21 cellular contexts compared by ENCODE assay signal in genomic region chrX:45233541-45233940, GRCh38. TPM values are rescaled to one million over a fixed set of nuclear protein-coding genes. Genes with fewer than 3 reads are reported as not detected.
"Had no signal": no experiment of that assay in that cellular context is flagged by ENCODE, and none has a peak within 500 bp of the region (broad histone marks: within the 10 kb centered on the region; RNA-seq: fewer than 3 reads in every experiment).

No MANE protein-coding gene starts in this region.

- H3K9me3 ChIP-seq: left ventricle myocardium inferior, mucosa of descending colon, neutrophil, tibial nerve, uterus had no signal

- H3K27ac Mint-ChIP-seq: activated CD8-positive, alpha-beta T cell treated with anti-CD3 and anti-CD28 coated beads for 36 hours; dendritic cell treated with granulocyte-macrophage colony-stimulating factor and Interleukin-4, amounts not matched to agents 40 ng/mL and 50 ng/mL, for 4 days; stimulated activated naive B cell treated with anti-CD40 and anti-IgM and Interleukin-4, amounts not matched to agents 10 μg/mL and 1 μg/mL and 100 μg/mL, for 72 hours; T-cell had no signal

- H3K4me3 Mint-ChIP-seq: activated CD8-positive, alpha-beta T cell treated with anti-CD3 and anti-CD28 coated beads for 36 hours; activated naive CD4-positive, alpha-beta T cell treated with anti-CD3 and anti-CD28 coated beads, Interleukin-2, amount 50 U/mL, for 24 hours; activated T-cell treated with anti-CD3 and anti-CD28 coated beads, Interleukin-2, amount 50 U/mL, for 4 hours; dendritic cell treated with granulocyte-macrophage colony-stimulating factor and Interleukin-4, amounts not matched to agents 40 ng/mL and 50 ng/mL, for 4 days; stimulated activated naive B cell treated with anti-CD40 and anti-IgM and Interleukin-4, amounts not matched to agents 10 μg/mL and 1 μg/mL and 100 μg/mL, for 72 hours; T-cell had no signal

- FAIRE-seq: kidney had no signal

- H3K36me3 Mint-ChIP-seq: T-cell had no signal

- H3K36me3 ChIP-seq: brain microvascular endothelial cell, left ventricle myocardium inferior, neutrophil, tibial nerve, uterus, WERI-Rb-1 had no signal

- H3K4me3 ChIP-seq: left ventricle myocardium inferior, mucosa of descending colon, tibial nerve, uterus had no signal

- H3K27me3 Mint-ChIP-seq: activated CD8-positive, alpha-beta T cell treated with anti-CD3 and anti-CD28 coated beads for 36 hours; activated naive CD4-positive, alpha-beta T cell treated with anti-CD3 and anti-CD28 coated beads, Interleukin-2, amount 50 U/mL, for 24 hours; dendritic cell treated with granulocyte-macrophage colony-stimulating factor and Interleukin-4, amounts not matched to agents 40 ng/mL and 50 ng/mL, for 4 days; naive thymus-derived CD4-positive, alpha-beta T cell had no signal

- H3K27me3 ChIP-seq: brain microvascular endothelial cell, neutrophil, tibial nerve, uterus had no signal

- H3K9me3 Mint-ChIP-seq: activated CD8-positive, alpha-beta T cell treated with anti-CD3 and anti-CD28 coated beads for 36 hours; activated naive CD4-positive, alpha-beta T cell treated with anti-CD3 and anti-CD28 coated beads, Interleukin-2, amount 50 U/mL, for 24 hours; activated T-cell treated with anti-CD3 and anti-CD28 coated beads, Interleukin-2, amount 50 U/mL, for 4 hours; dendritic cell treated with granulocyte-macrophage colony-stimulating factor and Interleukin-4, amounts not matched to agents 40 ng/mL and 50 ng/mL, for 4 days; T-cell had no signal

- H3K4me1 ChIP-seq: left ventricle myocardium inferior, tibial nerve, uterus had no signal

- H3K27ac ChIP-seq: brain microvascular endothelial cell, left ventricle myocardium inferior, neutrophil, tibial nerve, uterus, WERI-Rb-1 had no signal

- ATAC-seq: activated CD8-positive, alpha-beta T cell treated with anti-CD3 and anti-CD28 coated beads for 36 hours; activated T-cell treated with anti-CD3 and anti-CD28 coated beads, Interleukin-2, amount 50 U/mL, for 4 hours; mucosa of descending colon; naive thymus-derived CD4-positive, alpha-beta T cell; stimulated activated naive B cell treated with anti-CD40 and anti-IgM and Interleukin-4, amounts not matched to agents 10 μg/mL and 1 μg/mL and 100 μg/mL, for 72 hours; T-cell had no signal

- DNase-seq: activated CD8-positive, alpha-beta T cell treated with anti-CD3 and anti-CD28 coated beads for 36 hours; activated effector memory CD4-positive, alpha-beta T cell treated with anti-CD3 and anti-CD28 coated beads, Interleukin-2, amount 50 U/mL, for 16 hours; activated T-cell treated with anti-CD3 and anti-CD28 coated beads, Interleukin-2, amount 50 U/mL, for 4 hours; amygdala; brain microvascular endothelial cell; cerebellar nuclear complex; hippocampal formation; kidney; left ventricle myocardium inferior; mucosa of descending colon; naive thymus-derived CD4-positive, alpha-beta T cell; stimulated activated naive B cell treated with anti-CD40 and anti-IgM and Interleukin-4, amounts not matched to agents 10 μg/mL and 1 μg/mL and 100 μg/mL, for 72 hours; substantia nigra; T-cell; uterus; WERI-Rb-1 had no signal

RNA-seq across cellular contexts. Expression of gene DIPK2B, which starts 32.9 kb away (rescaled TPM):
- total RNA-seq: activated CD8-positive, alpha-beta T cell treated with anti-CD3 and anti-CD28 coated beads for 36 hours; fibroblast of villous mesenchyme; naive thymus-derived CD4-positive, alpha-beta T cell; T-cell had no signal
